ENCODE assay signal across 14 cellular contexts in genomic region chr21:38909929-38910328, GRCh38.
DNase-seq lines count a peak whose midpoint lies in the region; ATAC-seq and TF ChIP-seq lines count a peak whose summit lies in the region.
"Had no signal": no experiment of that assay in that cellular context is flagged by ENCODE, and none has a peak within 500 bp of the region (broad histone marks: within the 10 kb centered on the region; RNA-seq: fewer than 3 reads in every experiment).

No MANE protein-coding gene starts in this region.

- DNase-seq in body of pancreas (no peak), right cardiac atrium (peak in 1 of 3 donors; percentile 60), gastrocnemius medialis (no peak), SW480 (ENCODE audit: low spot score) (no peak), OCI-M1 (lab: John Stamatoyannopoulos, UW) (no peak)
- no peak for DNase-seq in activated CD4-positive, CD25-positive, alpha-beta regulatory T cell (lab: John Stamatoyannopoulos, UW)
- DNase-seq: activated CD4-positive, alpha-beta T cell treated with anti-CD3 and anti-CD28 coated beads, Interleukin-2, amount 10 ng/mL, durations not matched to agents 7 days and 5 days; activated naive CD8-positive, alpha-beta T cell treated with anti-CD3 and anti-CD28 coated beads, Interleukin-2, amount 10 ng/mL, durations not matched to agents 7 days and 5 days; activated T-cell treated with anti-CD3 and anti-CD28 coated beads for 4 hours; COR-L47; GDM1; kidney glomerular epithelial cell had no signal

- H3K9me3 ChIP-seq in body of pancreas (no peaks in the 10 kb centered on the region), right cardiac atrium (ENCODE audit: control insufficient read depth, low read length) (no peaks in the 10 kb centered on the region), gastrocnemius medialis (no peaks in the 10 kb centered on the region)

- 60 to 78% methylated on average over 7 of the region's 7 CpGs for WGBS in body of pancreas, 2 donors
- WGBS in right cardiac atrium = 65% methylated on average over 7 of the region's 7 CpGs

- 0 out of 2 replicates have a peak overlapping the region, but pooled peaks have one; percentile 67 for H3K27ac ChIP-seq in 22Rv1
- H3K27ac ChIP-seq in body of pancreas = peak overlapping the region in 3 of 4 donors; percentile 39 to 84 (median 66)
- H3K27ac ChIP-seq in right cardiac atrium (ENCODE audit: low read length) = peak overlapping the region; percentile 81
- H3K27ac ChIP-seq in gastrocnemius medialis = peak overlapping the region; percentile 88 to 95 (median 92)

- intact Hi-C loops in body of pancreas (cut with DNase I) (no loop called here), right cardiac atrium (cut with DNase I) (loop anchor here in 3 of 4 donors (5.0 to 10.0 kb wide), 5 partner anchors 55 to 103 kb away; partner anchors contain the start of gene ETS2 (in 1 of the 3)), gastrocnemius medialis (cut with DNase I; ENCODE audit: low total_unique reads) (loop anchor here (5.0 kb wide), 2 partner anchors 103 to 177 kb away; partner anchors contain the start of gene ETS2)

- in situ Hi-C loops in gastrocnemius medialis (cut with MboI; ENCODE audit: low sequenced_read_pairs in 4 of 4) = loop anchor here in 2 of 4 donors (10.0 kb wide), 2 partner anchors 85 to 105 kb away; partner anchors contain the start of gene ETS2 (in 1 of the 2)

- ATAC-seq in body of pancreas (no peak), right cardiac atrium (peak in 1 of 2 donors; percentile 4), gastrocnemius medialis (no peak), HG02884 (IDR thresholded peaks at IDR 0.05; ENCODE audit: unreplicated experiment) (no peak)

- H3K4me3 ChIP-seq in body of pancreas (no peak overlapping the region), right cardiac atrium (ENCODE audit: low read length) (no peak overlapping the region), gastrocnemius medialis (no peak overlapping the region)

- TF ChIP-seq CTCF in 22Rv1 (IDR thresholded peaks at IDR 0.05) = no peak
- TF ChIP-seq CTCF in body of pancreas (IDR thresholded peaks at IDR 0.05) = no peak
- TF ChIP-seq CTCF in gastrocnemius medialis (IDR thresholded peaks at IDR 0.05 in 4 of 5, conservative IDR thresholded peaks at IDR 0.05 in 1 of 5) = no peak

- no peaks in the 10 kb centered on the region for H3K27me3 ChIP-seq in body of pancreas
- H3K27me3 ChIP-seq in right cardiac atrium (ENCODE audit: control insufficient read depth, insufficient read depth) = no peaks in the 10 kb centered on the region
- H3K27me3 ChIP-seq in gastrocnemius medialis = no peaks in the 10 kb centered on the region

- H3K36me3 ChIP-seq in body of pancreas (replicated peaks in 1 of 2; ENCODE audit: insufficient read depth in 1 of 2, low read depth in 2 of 2) (no peaks in the 10 kb centered on the region), gastrocnemius medialis (no peaks in the 10 kb centered on the region)

- TF ChIP-seq POLR2A in body of pancreas (IDR thresholded peaks at IDR 0.05) (no peak), gastrocnemius medialis (IDR thresholded peaks at IDR 0.05) (peak in 1 of 2 donors; percentile 28)

- H3K4me1 ChIP-seq in body of pancreas (peaks cover 70% of the 10 kb centered on the region), right cardiac atrium (ENCODE audit: control insufficient read depth, insufficient read depth, low read length) (peaks cover 14% of the 10 kb centered on the region), gastrocnemius medialis (peaks cover 51 to 64% of the 10 kb centered on the region in 2 donors)
